10 cellular contexts compared by ENCODE assay signal in genomic region chr6:97437087-97437486, GRCh38.
DNase-seq lines count a peak whose midpoint lies in the region; ATAC-seq, FAIRE-seq and TF ChIP-seq lines count a peak whose summit lies in the region.
"Had no signal": no experiment of that assay in that cellular context is flagged by ENCODE, and none has a peak within 500 bp of the region (broad histone marks: within the 10 kb centered on the region; RNA-seq: fewer than 3 reads in every experiment).

No MANE protein-coding gene starts in this region.

- DNase-seq in A673 (ENCODE audit: low spot score) (peak; percentile 71), GM12892 (ENCODE audit: insufficient read length) (no peak), HT-29 (ENCODE audit: low spot score) (peak; percentile 19), WTC11 (ENCODE audit: low spot score) (no peak), NCI-H146 treated with DMSO at 0.1 percent for 48 hours (lab: John Stamatoyannopoulos, UW; ENCODE audit: unreplicated experiment) (no peak)
- no peak for DNase-seq in stimulated activated CD4-positive, alpha-beta T cell treated with anti-CD3 and anti-CD28 coated beads, Interleukin-12 subunit alpha, Interleukin-12 subunit beta, amount 100 ng/mL, for 4 hours

- peaks cover 11% of the 10 kb centered on the region for H3K4me1 Mint-ChIP-seq in WTC11

- no peak overlapping the region for H3K27ac ChIP-seq in A673 (ENCODE audit: low read depth, low read length, poor library complexity, severe bottlenecking)
- H3K27ac ChIP-seq in layer of hippocampus (ENCODE audit: low read depth, low read length), result peak overlapping the region; percentile 74
- H3K27ac ChIP-seq: epithelial cell of prostate, thoracic aorta had no signal

- H3K27ac Mint-ChIP-seq in WTC11, result no peak overlapping the region

- FAIRE-seq in GM12892 (lab: Jason Lieb, UNC), result peak; percentile 46

- H3K4me3 ChIP-seq in A673 (ENCODE audit: low read depth, low read length, poor library complexity, severe bottlenecking), result no peak overlapping the region
- H3K4me3 ChIP-seq: thoracic aorta had no signal

- peak; percentile 74 for ATAC-seq in WTC11
- no peak for ATAC-seq in HG03571 (IDR thresholded peaks at IDR 0.05; ENCODE audit: unreplicated experiment)

- H3K36me3 Mint-ChIP-seq in WTC11, result no peaks in the 10 kb centered on the region

- H3K36me3 ChIP-seq in A673 (ENCODE audit: insufficient read depth, low read length, poor library complexity, severe bottlenecking), result no peaks in the 10 kb centered on the region
- H3K36me3 ChIP-seq: thoracic aorta had no signal

- intact Hi-C loops in A673 (cut with micrococcal nuclease; ENCODE audit: unreplicated experiment), result no loop called here

- no peak for TF ChIP-seq POLR2A in GM12892 (IDR thresholded peaks at IDR 0.05; ENCODE audit: low read depth, low read length)

- peaks cover 17% of the 10 kb centered on the region for H3K27me3 Mint-ChIP-seq in WTC11 (ENCODE audit: low read depth)

- TF ChIP-seq CTCF in A673 (conservative IDR thresholded peaks at IDR 0.05; ENCODE audit: low read depth, low read length) (peak; percentile 80), WTC11 (IDR thresholded peaks at IDR 0.05) (peak; percentile 41)

- no peak overlapping the region for H3K4me3 Mint-ChIP-seq in WTC11

- CTCF ChIA-PET in A673 (lab: Charles Lee), result interaction anchor here (0.6 kb wide), 3 partner anchors 89 to 1911 kb away, joined by 3 to 10 read pairs (median 6); no protein-coding TSS in a partner anchor
- CTCF ChIA-PET in WTC11 (lab: Charles Lee), result interaction anchor here (0.6 to 1.5 kb wide), 19 partner anchors 9 to 1677 kb away, joined by 3 to 8 read pairs (median 4); no protein-coding TSS in a partner anchor

- POLR2A ChIA-PET in A673 (lab: Charles Lee; ENCODE audit: low non-redundant PET), result no interaction called here
- POLR2A ChIA-PET in WTC11 (lab: Charles Lee), result no interaction called here

- H3K9me3 ChIP-seq in A673 (ENCODE audit: low read depth, low read length, poor library complexity, severe bottlenecking), result no peaks in the 10 kb centered on the region
- H3K9me3 ChIP-seq: thoracic aorta had no signal

- H3K4me1 ChIP-seq in A673 (ENCODE audit: insufficient read depth, low read length, poor library complexity, severe bottlenecking), result peaks cover 18% of the 10 kb centered on the region

- H3K27me3 ChIP-seq in A673 (replicated peaks; ENCODE audit: insufficient read depth, low read depth, low read length, poor library complexity) (no peaks in the 10 kb centered on the region), layer of hippocampus (ENCODE audit: control insufficient read depth, insufficient read depth, low read length) (no peaks in the 10 kb centered on the region)

- no TSS peak for BruUV-seq in A673 (replicated peaks; lab: Mats Ljungman, UMichigan)

- H3K9me3 Mint-ChIP-seq in WTC11, result no peaks in the 10 kb centered on the region

TF ChIP-seq in WTC11, 78 proteins besides CTCF, POLR2A, EP300 and RAD21:
- TF ChIP-seq NFATC4 (CRISPR knock-in tag; IDR thresholded peaks at IDR 0.05) (no peak), ETV6 (CRISPR knock-in tag; IDR thresholded peaks at IDR 0.05) (no peak), MAX (CRISPR knock-in tag; IDR thresholded peaks at IDR 0.05) (no peak), JAZF1 (CRISPR knock-in tag; IDR thresholded peaks at IDR 0.05) (no peak), HMGXB4 (CRISPR knock-in tag; IDR thresholded peaks at IDR 0.05) (no peak), AR (CRISPR knock-in tag; IDR thresholded peaks at IDR 0.05) (no peak), OVOL2 (CRISPR knock-in tag; IDR thresholded peaks at IDR 0.05; ENCODE audit: borderline replicate concordance) (no peak), SOX15 (CRISPR knock-in tag; IDR thresholded peaks at IDR 0.05) (no peak), ZNF121 (CRISPR knock-in tag; IDR thresholded peaks at IDR 0.05) (no peak), ZNF512 (CRISPR knock-in tag; IDR thresholded peaks at IDR 0.05; ENCODE audit: borderline replicate concordance) (no peak), TP53 (CRISPR knock-in tag; IDR thresholded peaks at IDR 0.05) (no peak), GRHL2 (CRISPR knock-in tag; IDR thresholded peaks at IDR 0.05; ENCODE audit: insufficient replicate concordance, severe bottlenecking) (no peak), EMX1 (CRISPR knock-in tag; IDR thresholded peaks at IDR 0.05) (no peak), ZNF416 (CRISPR knock-in tag; IDR thresholded peaks at IDR 0.05) (no peak), ZNF317 (CRISPR knock-in tag; IDR thresholded peaks at IDR 0.05; ENCODE audit: borderline replicate concordance, low read depth) (no peak), PRRX2 (CRISPR knock-in tag; IDR thresholded peaks at IDR 0.05) (no peak)

Comparison
In these comparisons a context has a peak if more than half of its experiments do, and no peak if none do; other contexts are left out.
1. DNase-seq: peak in A673 (single experiment) and HT-29 (single experiment); none in GM12892 (single experiment), WTC11 (single experiment), NCI-H146 treated with DMSO at 0.1 percent for 48 hours (single experiment) and stimulated activated CD4-positive, alpha-beta T cell treated with anti-CD3 and anti-CD28 coated beads, Interleukin-12 subunit alpha, Interleukin-12 subunit beta, amount 100 ng/mL, for 4 hours (single experiment).